35 cellular contexts compared by ENCODE assay signal in genomic region chr2:222872551-222872950, GRCh38.
"Had no signal": no experiment of that assay in that cellular context is flagged by ENCODE, and none has a peak within 500 bp of the region (broad histone marks: within the 10 kb centered on the region; RNA-seq: fewer than 3 reads in every experiment).

No MANE protein-coding gene starts in this region.

- H3K27ac Mint-ChIP-seq: activated B cell treated with CpG ODN at 0.5 μM for 24 hours; activated CD4-positive, alpha-beta memory T cell treated with anti-CD3 and anti-CD28 coated beads for 36 hours; activated CD4-positive, alpha-beta T cell treated with anti-CD3 and anti-CD28 coated beads, Interleukin-2, amount 10 ng/mL, durations not matched to agents 24 days and 14 days; activated CD8-positive, alpha-beta memory T cell treated with anti-CD3 and anti-CD28 coated beads, Interleukin-2, amount 10 ng/mL, durations not matched to agents 7 days and 5 days; activated CD8-positive, alpha-beta T cell treated with anti-CD3 and anti-CD28 coated beads, Interleukin-2, amount 10 ng/mL, durations not matched to agents 7 days and 5 days; activated naive CD4-positive, alpha-beta T cell treated with anti-CD3 and anti-CD28 coated beads for 36 hours; activated naive CD4-positive, alpha-beta T cell treated with anti-CD3 and anti-CD28 coated beads, Interleukin-2, amount 50 U/mL, for 24 hours; activated naive CD8-positive, alpha-beta T cell treated with anti-CD3 and anti-CD28 coated beads for 36 hours; activated naive CD8-positive, alpha-beta T cell treated with anti-CD3 and anti-CD28 coated beads, Interleukin-2, amount 50 U/mL, for 24 hours; activated T-helper 1 cell treated with anti-CD3 and anti-CD28 coated beads, Interleukin-12 subunit alpha, Interleukin-12 subunit beta, Interleukin-2, Interleukin-4 antibody, amounts not matched to agents 30 ng/mL and 10 ng/mL and 1 ng/mL, durations not matched to agents 14 hours and 24 hours and 36 hours; activated T-helper 2 cell treated with anti-CD3 and anti-CD28 coated beads, Interferon-gamma antibody, Interleukin-2, Interleukin-4, amounts not matched to agents 10 μg/mL and 5 μg/mL and 100 μg/mL, durations not matched to agents 14 hours and 24 hours and 36 hours; effector memory CD8-positive, alpha-beta T cell had no signal

- ATAC-seq: activated CD4-positive, CD25-positive, alpha-beta regulatory T cell treated with anti-CD3 and anti-CD28 coated beads, Interleukin-2, amount 50 U/mL, for 24 hours; activated CD8-positive, alpha-beta memory T cell treated with anti-CD3 and anti-CD28 coated beads, Interleukin-2, amount 10 ng/mL, durations not matched to agents 7 days and 5 days; activated CD8-positive, alpha-beta T cell treated with anti-CD3 and anti-CD28 coated beads, Interleukin-2, amount 10 ng/mL, durations not matched to agents 7 days and 5 days; activated naive CD8-positive, alpha-beta T cell treated with anti-CD3 and anti-CD28 coated beads, Interleukin-2, amount 50 U/mL, for 24 hours; body of pancreas; effector memory CD8-positive, alpha-beta T cell; foreskin keratinocyte; gastrocnemius medialis had no signal

- H3K27me3 ChIP-seq: adrenal gland, body of pancreas, esophagus muscularis mucosa, foreskin keratinocyte, gastrocnemius medialis, heart left ventricle had no signal

- H3K4me3 Mint-ChIP-seq: activated B cell treated with CpG ODN at 0.5 μM for 24 hours; activated CD4-positive, alpha-beta memory T cell treated with anti-CD3 and anti-CD28 coated beads for 36 hours; activated CD4-positive, alpha-beta T cell treated with anti-CD3 and anti-CD28 coated beads, Interleukin-2, amount 10 ng/mL, durations not matched to agents 24 days and 14 days; activated CD8-positive, alpha-beta memory T cell treated with anti-CD3 and anti-CD28 coated beads, Interleukin-2, amount 10 ng/mL, durations not matched to agents 7 days and 5 days; activated CD8-positive, alpha-beta T cell treated with anti-CD3 and anti-CD28 coated beads, Interleukin-2, amount 10 ng/mL, durations not matched to agents 7 days and 5 days; activated naive CD4-positive, alpha-beta T cell treated with anti-CD3 and anti-CD28 coated beads for 36 hours; activated naive CD4-positive, alpha-beta T cell treated with anti-CD3 and anti-CD28 coated beads, Interleukin-2, amount 50 U/mL, for 24 hours; activated naive CD8-positive, alpha-beta T cell treated with anti-CD3 and anti-CD28 coated beads for 36 hours; activated naive CD8-positive, alpha-beta T cell treated with anti-CD3 and anti-CD28 coated beads, Interleukin-2, amount 50 U/mL, for 24 hours; activated T-helper 1 cell treated with anti-CD3 and anti-CD28 coated beads, Interleukin-12 subunit alpha, Interleukin-12 subunit beta, Interleukin-2, Interleukin-4 antibody, amounts not matched to agents 30 ng/mL and 10 ng/mL and 1 ng/mL, durations not matched to agents 14 hours and 24 hours and 36 hours; effector memory CD8-positive, alpha-beta T cell had no signal

- H3K4me3 ChIP-seq: adrenal gland, body of pancreas, esophagus muscularis mucosa, gastrocnemius medialis, heart left ventricle had no signal

- H3K36me3 ChIP-seq: adrenal gland, esophagus muscularis mucosa, gastrocnemius medialis, heart left ventricle had no signal

- H3K27ac ChIP-seq: adrenal gland, body of pancreas, esophagus muscularis mucosa, foreskin keratinocyte, heart left ventricle, VCaP had no signal

- H3K9me3 Mint-ChIP-seq: activated B cell treated with CpG ODN at 0.5 μM for 24 hours; activated CD4-positive, alpha-beta memory T cell treated with anti-CD3 and anti-CD28 coated beads for 36 hours; activated CD4-positive, alpha-beta T cell treated with anti-CD3 and anti-CD28 coated beads, Interleukin-2, amount 10 ng/mL, durations not matched to agents 24 days and 14 days; activated naive CD4-positive, alpha-beta T cell treated with anti-CD3 and anti-CD28 coated beads for 36 hours; activated naive CD4-positive, alpha-beta T cell treated with anti-CD3 and anti-CD28 coated beads, Interleukin-2, amount 50 U/mL, for 24 hours; activated naive CD8-positive, alpha-beta T cell treated with anti-CD3 and anti-CD28 coated beads for 36 hours; activated naive CD8-positive, alpha-beta T cell treated with anti-CD3 and anti-CD28 coated beads, Interleukin-2, amount 50 U/mL, for 24 hours; activated T-helper 1 cell treated with anti-CD3 and anti-CD28 coated beads, Interleukin-12 subunit alpha, Interleukin-12 subunit beta, Interleukin-2, Interleukin-4 antibody, amounts not matched to agents 30 ng/mL and 10 ng/mL and 1 ng/mL, durations not matched to agents 14 hours and 24 hours and 36 hours; activated T-helper 2 cell treated with anti-CD3 and anti-CD28 coated beads, Interferon-gamma antibody, Interleukin-2, Interleukin-4, amounts not matched to agents 10 μg/mL and 5 μg/mL and 100 μg/mL, durations not matched to agents 14 hours and 24 hours and 36 hours; effector memory CD8-positive, alpha-beta T cell had no signal

- H3K36me3 Mint-ChIP-seq: activated CD4-positive, alpha-beta memory T cell treated with anti-CD3 and anti-CD28 coated beads for 36 hours; activated CD8-positive, alpha-beta memory T cell treated with anti-CD3 and anti-CD28 coated beads, Interleukin-2, amount 10 ng/mL, durations not matched to agents 7 days and 5 days; activated naive CD4-positive, alpha-beta T cell treated with anti-CD3 and anti-CD28 coated beads, Interleukin-2, amount 50 U/mL, for 24 hours; activated naive CD8-positive, alpha-beta T cell treated with anti-CD3 and anti-CD28 coated beads for 36 hours had no signal

- DNase-seq: activated B cell treated with CpG ODN at 0.5 μM for 24 hours; activated CD4-positive, alpha-beta memory T cell treated with anti-CD3 and anti-CD28 coated beads for 36 hours; activated CD4-positive, alpha-beta T cell treated with anti-CD3 and anti-CD28 coated beads, Interleukin-2, amount 10 ng/mL, durations not matched to agents 24 days and 14 days; activated CD8-positive, alpha-beta memory T cell treated with anti-CD3 and anti-CD28 coated beads, Interleukin-2, amount 10 ng/mL, durations not matched to agents 7 days and 5 days; activated CD8-positive, alpha-beta memory T cell treated with anti-CD3 and anti-CD28 coated beads, Interleukin-2, amount 50 U/mL, for 4 hours; activated CD8-positive, alpha-beta T cell treated with anti-CD3 and anti-CD28 coated beads, Interleukin-2, amount 10 ng/mL, durations not matched to agents 7 days and 5 days; activated effector memory CD4-positive, alpha-beta T cell treated with anti-CD3 and anti-CD28 coated beads, Interleukin-2, amount 50 U/mL, for 16 hours; activated naive CD4-positive, alpha-beta T cell treated with anti-CD3 and anti-CD28 coated beads for 36 hours; activated naive CD8-positive, alpha-beta T cell treated with anti-CD3 and anti-CD28 coated beads for 36 hours; activated naive CD8-positive, alpha-beta T cell treated with anti-CD3 and anti-CD28 coated beads, Interleukin-2, amount 50 U/mL, for 24 hours; activated T-cell treated with anti-CD3 and anti-CD28 coated beads, Interleukin-2, amount 50 U/mL, for 1 hour; activated T-cell treated with anti-CD3 and anti-CD28 coated beads, Interleukin-2, amount 50 U/mL, for 48 hours; adrenal gland; amygdala; aorta; body of pancreas; caudate nucleus; cortex of kidney; dermis blood vessel endothelial cell; effector CD4-positive, alpha-beta T cell; effector memory CD8-positive, alpha-beta T cell; erythroblast; foreskin keratinocyte; gastrocnemius medialis; glutamatergic neuron; heart left ventricle; T-helper 2 cell had no signal

- H3K9me3 ChIP-seq: adrenal gland, body of pancreas, esophagus muscularis mucosa, gastrocnemius medialis, heart left ventricle had no signal

- H3K27me3 Mint-ChIP-seq: activated B cell treated with CpG ODN at 0.5 μM for 24 hours; activated CD4-positive, alpha-beta memory T cell treated with anti-CD3 and anti-CD28 coated beads for 36 hours; activated CD4-positive, alpha-beta T cell treated with anti-CD3 and anti-CD28 coated beads, Interleukin-2, amount 10 ng/mL, durations not matched to agents 24 days and 14 days; activated CD8-positive, alpha-beta memory T cell treated with anti-CD3 and anti-CD28 coated beads, Interleukin-2, amount 10 ng/mL, durations not matched to agents 7 days and 5 days; activated naive CD4-positive, alpha-beta T cell treated with anti-CD3 and anti-CD28 coated beads, Interleukin-2, amount 50 U/mL, for 24 hours; activated naive CD8-positive, alpha-beta T cell treated with anti-CD3 and anti-CD28 coated beads for 36 hours; activated naive CD8-positive, alpha-beta T cell treated with anti-CD3 and anti-CD28 coated beads, Interleukin-2, amount 50 U/mL, for 24 hours; effector memory CD8-positive, alpha-beta T cell had no signal

- FAIRE-seq: colon, TTC549 had no signal
